ENCODE assay signal across 7 cellular contexts in genomic region chr3:115287198-115287597, GRCh38.
"Had no signal": no experiment of that assay in that cellular context is flagged by ENCODE, and none has a peak within 500 bp of the region (broad histone marks: within the 10 kb centered on the region; RNA-seq: fewer than 3 reads in every experiment).

No MANE protein-coding gene starts in this region.

- H3K4me3 ChIP-seq: K562 had no signal

- DNase-seq: IMR-90, KBM-7 had no signal

- H3K27me3 Mint-ChIP-seq: IgD-negative memory B cell had no signal

- H3K4me1 Mint-ChIP-seq: IgD-negative memory B cell had no signal

- H3K27ac Mint-ChIP-seq: IgD-negative memory B cell had no signal

- FAIRE-seq: HepG2, HTR-8/SVneo, K562 had no signal

- H3K4me3 Mint-ChIP-seq: IgD-negative memory B cell had no signal

- H3K36me3 Mint-ChIP-seq: IgD-negative memory B cell had no signal

- H3K27ac ChIP-seq: HL-60 had no signal

- ATAC-seq: HepG2, K562 had no signal
